25 cellular contexts compared by ENCODE assay signal in genomic region chr9:86449246-86449645, GRCh38.
"Had no signal": no experiment of that assay in that cellular context is flagged by ENCODE, and none has a peak within 500 bp of the region (broad histone marks: within the 10 kb centered on the region; RNA-seq: fewer than 3 reads in every experiment).

No MANE protein-coding gene starts in this region.

- H3K36me3 ChIP-seq: stomach, suprapubic skin, thoracic aorta, thyroid gland, tibial artery, tibial nerve, transverse colon, upper lobe of left lung, upper lobe of right lung, uterus, vagina had no signal

- DNase-seq: stimulated activated CD4-positive, alpha-beta T cell treated with anti-CD3 and anti-CD28 coated beads, Interleukin-2, amount 100 ng/mL, for 48 hours; stimulated activated CD4-positive, alpha-beta T cell treated with anti-CD3 and anti-CD28 coated beads, Interleukin-4, amount 100 ng/mL, for 1 hour; stimulated activated CD4-positive, alpha-beta T cell treated with anti-CD3 and anti-CD28 coated beads, Interleukin-4, amount 100 ng/mL, for 24 hours; stimulated activated CD8-positive, alpha-beta memory T cell treated with anti-CD3 and anti-CD28 coated beads, Interleukin-4, amount 100 ng/mL, for 48 hours; stimulated activated naive B cell treated with anti-CD40 and anti-IgM and Interleukin-4, amounts not matched to agents 10 μg/mL and 1 μg/mL and 100 μg/mL, for 72 hours; stimulated activated naive CD4-positive, alpha-beta T cell; stimulated activated naive CD4-positive, alpha-beta T cell treated with Interleukin-2 at 50 U/mL for 16 hours; stimulated activated naive CD8-positive, alpha-beta T cell treated with anti-CD3 and anti-CD28 coated beads, Interleukin-15, amount 100 ng/mL, for 72 hours; stimulated activated naive CD8-positive, alpha-beta T cell treated with anti-CD3 and anti-CD28 coated beads, Interleukin-15, Interleukin-2, amounts not matched to agents 100 U/mL and 50 U/mL, for 24 hours; stomach; substantia nigra; testis; thyroid gland; tibial artery; transverse colon; trophoblast cell; upper lobe of left lung; upper lobe of right lung; uterus had no signal

- ATAC-seq: stimulated activated effector memory CD8-positive, alpha-beta T cell treated with anti-CD3 and anti-CD28 coated beads, Interleukin-12 subunit alpha, Interleukin-12 subunit beta, amount 100 ng/mL, for 72 hours; stimulated activated memory B cell treated with anti-CD40 and anti-IgM and Interleukin-4, amounts not matched to agents 10 μg/mL and 1 μg/mL and 100 μg/mL, for 72 hours; stimulated activated naive B cell treated with anti-CD40 and anti-IgM and Interleukin-4, amounts not matched to agents 10 μg/mL and 1 μg/mL and 100 μg/mL, for 72 hours; stimulated activated naive CD8-positive, alpha-beta T cell treated with anti-CD3 and anti-CD28 coated beads, Interleukin-15, amount 100 ng/mL, for 72 hours; stimulated activated naive CD8-positive, alpha-beta T cell treated with anti-CD3 and anti-CD28 coated beads, Interleukin-15, Interleukin-2, amounts not matched to agents 100 U/mL and 50 U/mL, for 24 hours; upper lobe of right lung had no signal

- H3K27ac ChIP-seq: stomach, suprapubic skin, testis, thoracic aorta, thyroid gland, tibial artery, tibial nerve, transverse colon, upper lobe of left lung, upper lobe of right lung, uterus, vagina had no signal

- H3K4me1 ChIP-seq: testis, thyroid gland, upper lobe of left lung, upper lobe of right lung, uterus, vagina had no signal

- H3K9me3 ChIP-seq: stomach, suprapubic skin, testis, thoracic aorta, thyroid gland, tibial artery, transverse colon, upper lobe of left lung, upper lobe of right lung, uterus, vagina had no signal

- H3K4me3 ChIP-seq: stomach, suprapubic skin, testis, thoracic aorta, thyroid gland, tibial artery, tibial nerve, transverse colon, upper lobe of left lung, upper lobe of right lung, uterus, vagina had no signal
